Comparison of ENCODE assay signal across 1 cellular context in the genomic region with DNA sequence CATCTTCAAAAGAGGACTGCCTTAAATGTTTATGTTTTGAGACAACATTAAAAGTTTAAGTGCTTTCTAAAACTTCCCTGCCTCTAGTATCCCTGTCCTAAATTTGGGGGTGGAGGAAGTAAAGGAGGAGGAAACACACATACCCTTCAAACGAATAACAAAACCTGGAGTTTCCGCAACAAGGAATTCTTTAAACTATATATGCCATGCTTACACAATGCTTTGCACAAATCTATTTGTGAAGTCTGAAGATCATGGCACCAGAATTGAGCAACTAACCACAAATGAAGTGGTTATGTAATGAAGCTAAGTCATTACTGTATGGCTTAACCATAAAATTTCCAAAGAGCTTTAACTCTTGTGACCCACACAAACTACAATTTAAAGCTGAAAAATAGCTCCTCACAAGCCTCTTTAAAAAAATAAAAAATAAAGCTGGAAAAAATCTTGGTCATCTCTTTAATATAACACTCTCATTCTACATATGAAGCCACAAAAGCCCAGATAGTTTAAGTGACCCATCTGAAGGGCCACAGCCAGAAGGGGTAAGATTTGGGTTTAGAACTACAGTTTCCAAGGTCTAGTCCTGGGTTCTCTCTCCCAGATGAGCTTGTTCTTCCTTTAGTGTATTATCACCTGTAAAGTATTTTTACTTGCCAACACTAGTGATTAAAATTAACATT.
TF ChIP-seq lines count a peak whose summit lies in the region.

No MANE protein-coding gene starts in this region.

TF ChIP-seq in GM12878, 131 proteins besides CTCF, POLR2A, EP300 and RAD21:
- TF ChIP-seq RUNX3 (IDR thresholded peaks at IDR 0.05; ENCODE audit: low read length) (peak; percentile 45; the same call in 1 of the 2 replicates), STAT1 (conservative IDR thresholded peaks at IDR 0.05) (no peak), TARDBP (IDR thresholded peaks at IDR 0.05; ENCODE audit: borderline replicate concordance) (no peak), CREB1 (IDR thresholded peaks at IDR 0.05; ENCODE audit: low read depth) (no peak)
- TF ChIP-seq, protein P1, sequence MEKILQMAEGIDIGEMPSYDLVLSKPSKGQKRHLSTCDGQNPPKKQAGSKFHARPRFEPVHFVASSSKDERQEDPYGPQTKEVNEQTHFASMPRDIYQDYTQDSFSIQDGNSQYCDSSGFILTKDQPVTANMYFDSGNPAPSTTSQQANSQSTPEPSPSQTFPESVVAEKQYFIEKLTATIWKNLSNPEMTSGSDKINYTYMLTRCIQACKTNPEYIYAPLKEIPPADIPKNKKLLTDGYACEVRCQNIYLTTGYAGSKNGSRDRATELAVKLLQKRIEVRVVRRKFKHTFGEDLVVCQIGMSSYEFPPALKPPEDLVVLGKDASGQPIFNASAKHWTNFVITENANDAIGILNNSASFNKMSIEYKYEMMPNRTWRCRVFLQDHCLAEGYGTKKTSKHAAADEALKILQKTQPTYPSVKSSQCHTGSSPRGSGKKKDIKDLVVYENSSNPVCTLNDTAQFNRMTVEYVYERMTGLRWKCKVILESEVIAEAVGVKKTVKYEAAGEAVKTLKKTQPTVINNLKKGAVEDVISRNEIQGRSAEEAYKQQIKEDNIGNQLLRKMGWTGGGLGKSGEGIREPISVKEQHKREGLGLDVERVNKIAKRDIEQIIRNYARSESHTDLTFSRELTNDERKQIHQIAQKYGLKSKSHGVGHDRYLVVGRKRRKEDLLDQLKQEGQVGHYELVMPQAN (conservative IDR thresholded peaks at IDR 0.05) = no peak
- TF ChIP-seq, protein P2, sequence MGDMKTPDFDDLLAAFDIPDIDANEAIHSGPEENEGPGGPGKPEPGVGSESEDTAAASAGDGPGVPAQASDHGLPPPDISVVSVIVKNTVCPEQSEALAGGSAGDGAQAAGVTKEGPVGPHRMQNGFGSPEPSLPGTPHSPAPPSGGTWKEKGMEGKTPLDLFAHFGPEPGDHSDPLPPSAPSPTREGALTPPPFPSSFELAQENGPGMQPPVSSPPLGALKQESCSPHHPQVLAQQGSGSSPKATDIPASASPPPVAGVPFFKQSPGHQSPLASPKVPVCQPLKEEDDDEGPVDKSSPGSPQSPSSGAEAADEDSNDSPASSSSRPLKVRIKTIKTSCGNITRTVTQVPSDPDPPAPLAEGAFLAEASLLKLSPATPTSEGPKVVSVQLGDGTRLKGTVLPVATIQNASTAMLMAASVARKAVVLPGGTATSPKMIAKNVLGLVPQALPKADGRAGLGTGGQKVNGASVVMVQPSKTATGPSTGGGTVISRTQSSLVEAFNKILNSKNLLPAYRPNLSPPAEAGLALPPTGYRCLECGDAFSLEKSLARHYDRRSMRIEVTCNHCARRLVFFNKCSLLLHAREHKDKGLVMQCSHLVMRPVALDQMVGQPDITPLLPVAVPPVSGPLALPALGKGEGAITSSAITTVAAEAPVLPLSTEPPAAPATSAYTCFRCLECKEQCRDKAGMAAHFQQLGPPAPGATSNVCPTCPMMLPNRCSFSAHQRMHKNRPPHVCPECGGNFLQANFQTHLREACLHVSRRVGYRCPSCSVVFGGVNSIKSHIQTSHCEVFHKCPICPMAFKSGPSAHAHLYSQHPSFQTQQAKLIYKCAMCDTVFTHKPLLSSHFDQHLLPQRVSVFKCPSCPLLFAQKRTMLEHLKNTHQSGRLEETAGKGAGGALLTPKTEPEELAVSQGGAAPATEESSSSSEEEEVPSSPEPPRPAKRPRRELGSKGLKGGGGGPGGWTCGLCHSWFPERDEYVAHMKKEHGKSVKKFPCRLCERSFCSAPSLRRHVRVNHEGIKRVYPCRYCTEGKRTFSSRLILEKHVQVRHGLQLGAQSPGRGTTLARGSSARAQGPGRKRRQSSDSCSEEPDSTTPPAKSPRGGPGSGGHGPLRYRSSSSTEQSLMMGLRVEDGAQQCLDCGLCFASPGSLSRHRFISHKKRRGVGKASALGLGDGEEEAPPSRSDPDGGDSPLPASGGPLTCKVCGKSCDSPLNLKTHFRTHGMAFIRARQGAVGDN (IDR thresholded peaks at IDR 0.05) = no peak
TF ChIP-seq in GM12878: peak in this region for 1.
